Comparison of ENCODE assay signal across 9 cellular contexts in the genomic region with DNA sequence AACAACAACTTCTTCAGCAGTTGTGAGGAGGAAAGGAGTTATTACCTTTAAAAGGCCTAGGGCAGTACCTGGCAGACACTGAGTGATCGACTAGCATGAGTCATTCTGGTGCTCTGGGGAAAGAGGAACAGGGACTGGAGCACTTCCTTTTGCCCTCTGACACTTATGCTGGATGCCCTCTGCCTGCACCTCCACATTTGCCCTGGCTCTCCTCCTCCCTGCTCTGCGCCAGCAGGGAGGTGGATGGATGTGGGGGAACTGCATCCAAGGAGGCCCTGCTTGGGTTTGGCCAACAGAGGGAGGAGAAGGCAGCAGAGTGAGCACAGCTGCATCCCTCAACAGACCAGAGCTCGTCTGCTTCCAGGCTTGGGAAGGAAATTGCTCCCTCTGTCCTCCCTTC.
DNase-seq lines count a peak whose midpoint lies in the region; ATAC-seq and TF ChIP-seq lines count a peak whose summit lies in the region.
"Had no signal": no experiment of that assay in that cellular context is flagged by ENCODE, and none has a peak within 500 bp of the region (broad histone marks: within the 10 kb centered on the region; RNA-seq: fewer than 3 reads in every experiment).

No MANE protein-coding gene starts in this region.

- H3K4me3 ChIP-seq in trophoblast cell (ENCODE audit: low read depth, low read length) = no peak overlapping the region

- peak; percentile 31 for TF ChIP-seq CTCF in chondrocyte (IDR thresholded peaks at IDR 0.05)

- no peak overlapping the region for H3K14ac ChIP-seq in trophoblast cell (ENCODE audit: low read length)

- WGBS in trophoblast cell (ENCODE audit: extremely low coverage, insufficient coverage, insufficient read length) = no CpG with 5 or more reads among the region's 3 CpGs

- H2AK5ac ChIP-seq in trophoblast cell (ENCODE audit: low read length) = peak overlapping the region; percentile 21

- H2AFZ ChIP-seq in trophoblast cell (ENCODE audit: insufficient read depth, low read length, poor library complexity) = no peak overlapping the region

- H3K4me1 ChIP-seq in trophoblast cell (ENCODE audit: control insufficient read depth in 1 of 2, insufficient read depth in 2 of 2, low read length in 2 of 2) = peaks cover 17 to 22% of the 10 kb centered on the region in 2 experiments

- H3K4me1 Mint-ChIP-seq in chondrocyte (ENCODE audit: low read depth) = peaks cover 38% of the 10 kb centered on the region

- H3K4ac ChIP-seq in trophoblast cell (ENCODE audit: low read depth, low read length) = no peak overlapping the region

- DNase-seq in Kasumi-1 (lab: John Stamatoyannopoulos, UW) = peak; percentile 51 to 62
- no peak for DNase-seq in chondrocyte (ENCODE audit: low spot score)
- DNase-seq in trophoblast cell = peak in 1 of 2 donors; percentile 34
- DNase-seq in DMS153 (lab: John Stamatoyannopoulos, UW) = no peak

- H3K79me2 ChIP-seq in trophoblast cell (ENCODE audit: control insufficient read depth, insufficient read depth, low read length, poor library complexity) = no peaks in the 10 kb centered on the region

- H3K9me3 Mint-ChIP-seq in chondrocyte (ENCODE audit: low read depth) = peaks cover 2% of the 10 kb centered on the region
- H3K9me3 Mint-ChIP-seq: activated T-helper 2 cell treated with anti-CD3 and anti-CD28 coated beads, Interferon-gamma antibody, Interleukin-2, Interleukin-4, amounts not matched to agents 10 μg/mL and 5 μg/mL and 100 μg/mL, durations not matched to agents 14 hours and 24 hours and 36 hours had no signal

- H4K91ac ChIP-seq in trophoblast cell (ENCODE audit: low read depth, low read length) = no peak overlapping the region

- H3K4me2 ChIP-seq in trophoblast cell (ENCODE audit: low read length) = no peak overlapping the region

- peaks cover 4% of the 10 kb centered on the region for H3K9me3 ChIP-seq in trophoblast cell (ENCODE audit: insufficient read depth, low read depth, low read length)

- no peaks in the 10 kb centered on the region for H3K36me3 ChIP-seq in trophoblast cell (ENCODE audit: control insufficient read depth in 1 of 2, insufficient read depth in 2 of 2, low read length in 2 of 2)

- H3K36me3 Mint-ChIP-seq in chondrocyte (ENCODE audit: low read depth) = peaks cover 10% of the 10 kb centered on the region

- peak overlapping the region; percentile 15 for H3K18ac ChIP-seq in trophoblast cell (ENCODE audit: low read length)

- peak overlapping the region; percentile 29 for H2BK12ac ChIP-seq in trophoblast cell (ENCODE audit: low read length)

- peak overlapping the region; percentile 21 for H4K8ac ChIP-seq in trophoblast cell (ENCODE audit: low read depth, low read length)

- H2BK5ac ChIP-seq in trophoblast cell (ENCODE audit: low read depth, low read length, poor library complexity) = peak overlapping the region; percentile 24

- no peak overlapping the region for H3K23ac ChIP-seq in trophoblast cell (ENCODE audit: low read length)

- ATAC-seq in GM21447 (IDR thresholded peaks at IDR 0.05; ENCODE audit: unreplicated experiment) (peak; percentile 87), HG03520 (IDR thresholded peaks at IDR 0.05; ENCODE audit: unreplicated experiment) (no peak), GM21381 (IDR thresholded peaks at IDR 0.05; ENCODE audit: unreplicated experiment) (no peak), HG02870 (IDR thresholded peaks at IDR 0.05; ENCODE audit: unreplicated experiment) (no peak)

- no peak overlapping the region for H2BK120ac ChIP-seq in trophoblast cell (ENCODE audit: insufficient read depth, low read length, poor library complexity)

- no peak overlapping the region for H3K27ac Mint-ChIP-seq in chondrocyte (ENCODE audit: unreplicated experiment)
- H3K27ac Mint-ChIP-seq: activated T-helper 2 cell treated with anti-CD3 and anti-CD28 coated beads, Interferon-gamma antibody, Interleukin-2, Interleukin-4, amounts not matched to agents 10 μg/mL and 5 μg/mL and 100 μg/mL, durations not matched to agents 14 hours and 24 hours and 36 hours had no signal

- H3K9ac ChIP-seq in trophoblast cell (ENCODE audit: low read length) = no peak overlapping the region

- H3K27ac ChIP-seq in trophoblast cell (ENCODE audit: low read depth, low read length) = no peak overlapping the region

- H3K79me1 ChIP-seq in trophoblast cell (ENCODE audit: low read length) = peaks cover 8% of the 10 kb centered on the region

- no peaks in the 10 kb centered on the region for H3K27me3 ChIP-seq in trophoblast cell (ENCODE audit: insufficient read depth, low read length)

- no peaks in the 10 kb centered on the region for H3K27me3 Mint-ChIP-seq in chondrocyte (ENCODE audit: low read depth)

- no peak overlapping the region for H3K4me3 Mint-ChIP-seq in chondrocyte (ENCODE audit: unreplicated experiment)

- H4K12ac ChIP-seq in trophoblast cell (ENCODE audit: low read depth, low read length) = no peak overlapping the region

Comparison
In these comparisons a context has a peak if more than half of its experiments do, and no peak if none do; other contexts are left out.
1. DNase-seq: peak in Kasumi-1 (2 of 2); none in chondrocyte (single experiment) and DMS153 (single experiment).